In genomic region chr17:2694381-2695242, GRCh38 we compare ENCODE assay signal across 1 cellular context.
TF ChIP-seq lines count a peak whose summit lies in the region.

No MANE protein-coding gene starts in this region.

TF ChIP-seq in K562, 482 proteins besides CTCF, POLR2A, EP300 and RAD21:
- TF ChIP-seq ARNT (IDR thresholded peaks at IDR 0.05) (no peak), POLR2G (IDR thresholded peaks at IDR 0.05; ENCODE audit: low read depth, low read length) (0 out of 2 replicates have a peak, but pooled peaks have one; percentile 26)
